8 cellular contexts compared by ENCODE assay signal in genomic region chr2:32627901-32628645, GRCh38. TPM values are rescaled to one million over a fixed set of nuclear protein-coding genes. Genes with fewer than 3 reads are reported as not detected.
A peak's percentile ranks its signal among the peaks of the same experiment; 100 is the strongest.
DNase-seq lines count a peak whose midpoint lies in the region; ATAC-seq and TF ChIP-seq lines count a peak whose summit lies in the region.

Gene TTC27, plus strand, starts transcription at chr2:32628050. Its CDS starts 243 bp downstream, at chr2:32628293.

- H3K27ac ChIP-seq in SK-N-SH (ENCODE audit: low read depth in 2 of 2, low read length in 1 of 2): peak within 1 kb of the TSS in 1 of 2 experiments; percentile 18; a peak in 1 of 4 replicates
- H3K27ac ChIP-seq in testis: peak within 1 kb of the TSS in 1 of 2 donors; percentile 51

- H3K9ac ChIP-seq in SK-N-SH: peak within 1 kb of the TSS; percentile 80

- TF ChIP-seq CTCF in SK-N-SH (IDR thresholded peaks at IDR 0.05): no peak
- peak in 1 of 3 experiments; percentile 13 for TF ChIP-seq CTCF in testis (IDR thresholded peaks at IDR 0.05)

- H3K9me2 ChIP-seq in SK-N-SH: no peaks in the 10 kb centered on the region

- POLR2A ChIA-PET in SK-N-SH (lab: Yijun Ruan, JAX): interaction anchor here (0.5 kb wide), 1 partner anchor 16 kb away, joined by 3 read pairs; no protein-coding TSS in a partner anchor

- no peak; a peak in 1 of 4 replicates for TF ChIP-seq EP300 in SK-N-SH (IDR thresholded peaks at IDR 0.05; ENCODE audit: borderline replicate concordance in 1 of 2, low read depth in 1 of 2, low read length in 1 of 2)

- no peak for TF ChIP-seq POLR2A in testis (IDR thresholded peaks at IDR 0.05)

- CTCF ChIA-PET in SK-N-SH (lab: Yijun Ruan, JAX): interaction anchor here (0.9 kb wide), 1 partner anchor 9 kb away, joined by 4 read pairs; no protein-coding TSS in a partner anchor

- H3K9me3 ChIP-seq in SK-N-SH (no peaks in the 10 kb centered on the region), testis (no peaks in the 10 kb centered on the region)

- no peak for TF ChIP-seq RAD21 in SK-N-SH (IDR thresholded peaks at IDR 0.05; ENCODE audit: low read length)

- H3K4me3 ChIP-seq in SK-N-SH (ENCODE audit: low read depth in 2 of 2, low read length in 1 of 2) (peak within 1 kb of the TSS; percentile 88 to 93), testis (peak within 1 kb of the TSS; percentile 66 to 76)

- H2AFZ ChIP-seq in SK-N-SH (ENCODE audit: low read depth): peak within 1 kb of the TSS; percentile 97

- no peaks in the 10 kb centered on the region for H4K20me1 ChIP-seq in SK-N-SH (ENCODE audit: insufficient read depth)

- ATAC-seq in HG02571 (IDR thresholded peaks at IDR 0.05; ENCODE audit: unreplicated experiment): peak; percentile 100

- DNase-seq in GM04504 (ENCODE audit: low read depth): peak; percentile 86
- DNase-seq in NCI-H1048 (lab: John Stamatoyannopoulos, UW): peak; percentile 81
- DNase-seq in SK-N-SH: peak; percentile 98
- peak; percentile 95 for DNase-seq in activated naive CD4-positive, alpha-beta T cell treated with anti-CD3 and anti-CD28 coated beads, Interleukin-2, amount 50 U/mL, for 16 hours
- peak; percentile 67 for DNase-seq in glomerular endothelial cell (ENCODE audit: extremely low read depth, low read depth, low spot score)
- peak; percentile 93 for DNase-seq in occipital lobe (lab: John Stamatoyannopoulos, UW)
- DNase-seq in testis: peak; percentile 98

- H3K27me3 ChIP-seq in SK-N-SH (ENCODE audit: insufficient read depth) (no peaks in the 10 kb centered on the region), testis (no peaks in the 10 kb centered on the region)

- peaks cover 15 to 16% of the 10 kb centered on the region in 2 experiments for H3K36me3 ChIP-seq in SK-N-SH (replicated peaks in 1 of 2; ENCODE audit: control insufficient read depth in 1 of 2, insufficient read depth in 2 of 2, low read length in 1 of 2)
- no peaks in the 10 kb centered on the region for H3K36me3 ChIP-seq in testis (ENCODE audit: low read depth, missing control alignments)

- H3K79me2 ChIP-seq in SK-N-SH (ENCODE audit: insufficient read depth): peaks cover 22% of the 10 kb centered on the region

- H3F3A ChIP-seq in SK-N-SH (replicated peaks; ENCODE audit: insufficient read depth): peaks cover 33% of the 10 kb centered on the region

- H3K4me2 ChIP-seq in SK-N-SH: peak within 1 kb of the TSS; percentile 86

- intact Hi-C loops in testis (cut with DNase I; ENCODE audit: low total_unique reads): no loop called here

- H3K4me1 ChIP-seq in SK-N-SH (ENCODE audit: control insufficient read depth in 1 of 2, insufficient read depth in 2 of 2, low read depth in 1 of 2, low read length in 1 of 2): peaks cover 10 to 14% of the 10 kb centered on the region in 2 experiments; a peak in 2 of 4 replicates
- peaks cover 6% of the 10 kb centered on the region for H3K4me1 ChIP-seq in testis

- WGBS in SK-N-SH (ENCODE audit: low lambda C conversion rate): under 1% methylated on average over 29 of the region's 36 CpGs
- WGBS in testis, 2 donors: 0 to 1% methylated on average over 36 of the region's 36 CpGs

TF ChIP-seq in SK-N-SH, 30 proteins besides CTCF, POLR2A, EP300 and RAD21 (continues in another document):
- TF ChIP-seq, protein P1, sequence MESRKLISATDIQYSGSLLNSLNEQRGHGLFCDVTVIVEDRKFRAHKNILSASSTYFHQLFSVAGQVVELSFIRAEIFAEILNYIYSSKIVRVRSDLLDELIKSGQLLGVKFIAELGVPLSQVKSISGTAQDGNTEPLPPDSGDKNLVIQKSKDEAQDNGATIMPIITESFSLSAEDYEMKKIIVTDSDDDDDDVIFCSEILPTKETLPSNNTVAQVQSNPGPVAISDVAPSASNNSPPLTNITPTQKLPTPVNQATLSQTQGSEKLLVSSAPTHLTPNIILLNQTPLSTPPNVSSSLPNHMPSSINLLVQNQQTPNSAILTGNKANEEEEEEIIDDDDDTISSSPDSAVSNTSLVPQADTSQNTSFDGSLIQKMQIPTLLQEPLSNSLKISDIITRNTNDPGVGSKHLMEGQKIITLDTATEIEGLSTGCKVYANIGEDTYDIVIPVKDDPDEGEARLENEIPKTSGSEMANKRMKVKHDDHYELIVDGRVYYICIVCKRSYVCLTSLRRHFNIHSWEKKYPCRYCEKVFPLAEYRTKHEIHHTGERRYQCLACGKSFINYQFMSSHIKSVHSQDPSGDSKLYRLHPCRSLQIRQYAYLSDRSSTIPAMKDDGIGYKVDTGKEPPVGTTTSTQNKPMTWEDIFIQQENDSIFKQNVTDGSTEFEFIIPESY (IDR thresholded peaks at IDR 0.05; ENCODE audit: borderline replicate concordance, low read depth): no peak
- TF ChIP-seq, protein P2, sequence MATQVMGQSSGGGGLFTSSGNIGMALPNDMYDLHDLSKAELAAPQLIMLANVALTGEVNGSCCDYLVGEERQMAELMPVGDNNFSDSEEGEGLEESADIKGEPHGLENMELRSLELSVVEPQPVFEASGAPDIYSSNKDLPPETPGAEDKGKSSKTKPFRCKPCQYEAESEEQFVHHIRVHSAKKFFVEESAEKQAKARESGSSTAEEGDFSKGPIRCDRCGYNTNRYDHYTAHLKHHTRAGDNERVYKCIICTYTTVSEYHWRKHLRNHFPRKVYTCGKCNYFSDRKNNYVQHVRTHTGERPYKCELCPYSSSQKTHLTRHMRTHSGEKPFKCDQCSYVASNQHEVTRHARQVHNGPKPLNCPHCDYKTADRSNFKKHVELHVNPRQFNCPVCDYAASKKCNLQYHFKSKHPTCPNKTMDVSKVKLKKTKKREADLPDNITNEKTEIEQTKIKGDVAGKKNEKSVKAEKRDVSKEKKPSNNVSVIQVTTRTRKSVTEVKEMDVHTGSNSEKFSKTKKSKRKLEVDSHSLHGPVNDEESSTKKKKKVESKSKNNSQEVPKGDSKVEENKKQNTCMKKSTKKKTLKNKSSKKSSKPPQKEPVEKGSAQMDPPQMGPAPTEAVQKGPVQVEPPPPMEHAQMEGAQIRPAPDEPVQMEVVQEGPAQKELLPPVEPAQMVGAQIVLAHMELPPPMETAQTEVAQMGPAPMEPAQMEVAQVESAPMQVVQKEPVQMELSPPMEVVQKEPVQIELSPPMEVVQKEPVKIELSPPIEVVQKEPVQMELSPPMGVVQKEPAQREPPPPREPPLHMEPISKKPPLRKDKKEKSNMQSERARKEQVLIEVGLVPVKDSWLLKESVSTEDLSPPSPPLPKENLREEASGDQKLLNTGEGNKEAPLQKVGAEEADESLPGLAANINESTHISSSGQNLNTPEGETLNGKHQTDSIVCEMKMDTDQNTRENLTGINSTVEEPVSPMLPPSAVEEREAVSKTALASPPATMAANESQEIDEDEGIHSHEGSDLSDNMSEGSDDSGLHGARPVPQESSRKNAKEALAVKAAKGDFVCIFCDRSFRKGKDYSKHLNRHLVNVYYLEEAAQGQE (IDR thresholded peaks at IDR 0.05; ENCODE audit: low read depth, low read length): no peak
- TF ChIP-seq ELF1 (IDR thresholded peaks at IDR 0.05): peak; percentile 89
- TF ChIP-seq JUND (IDR thresholded peaks at IDR 0.05): no peak
- TF ChIP-seq USF1 (IDR thresholded peaks at IDR 0.05; ENCODE audit: borderline replicate concordance, low read depth): no peak
- TF ChIP-seq TEAD4 (IDR thresholded peaks at IDR 0.05; ENCODE audit: borderline replicate concordance, insufficient read depth): 0 out of 2 replicates have a peak, but pooled peaks have one; percentile 20
- TF ChIP-seq FOXJ3 (CRISPR knock-in tag; IDR thresholded peaks at IDR 0.05): no peak
- no peak for TF ChIP-seq RXRA (IDR thresholded peaks at IDR 0.05; ENCODE audit: borderline replicate concordance, low read depth)
- peak; percentile 87 for TF ChIP-seq TAF1 (IDR thresholded peaks at IDR 0.05; ENCODE audit: borderline replicate concordance, low read depth, low read length)
- no peak; the same call in 1 of the 2 replicates for TF ChIP-seq TCF12 (IDR thresholded peaks at IDR 0.05)
- TF ChIP-seq NFIC (IDR thresholded peaks at IDR 0.05; ENCODE audit: borderline replicate concordance): peak; percentile 56
- no peak for TF ChIP-seq RCOR1 (IDR thresholded peaks at IDR 0.05; ENCODE audit: low read length)
- TF ChIP-seq, protein P3, sequence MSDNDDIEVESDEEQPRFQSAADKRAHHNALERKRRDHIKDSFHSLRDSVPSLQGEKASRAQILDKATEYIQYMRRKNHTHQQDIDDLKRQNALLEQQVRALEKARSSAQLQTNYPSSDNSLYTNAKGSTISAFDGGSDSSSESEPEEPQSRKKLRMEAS (IDR thresholded peaks at IDR 0.05; ENCODE audit: low read depth): peak; percentile 99
- TF ChIP-seq GATA2 (CRISPR knock-in tag; IDR thresholded peaks at IDR 0.05): no peak
- TF ChIP-seq YY1 (IDR thresholded peaks at IDR 0.05; ENCODE audit: low read depth): peak; percentile 98
- peak; percentile 100 for TF ChIP-seq SIN3A (IDR thresholded peaks at IDR 0.05; ENCODE audit: borderline replicate concordance, low read depth, low read length)
- TF ChIP-seq MXI1 (IDR thresholded peaks at IDR 0.05; ENCODE audit: low read depth, low read length): peak; percentile 100
- TF ChIP-seq SMC3 (IDR thresholded peaks at IDR 0.05; ENCODE audit: low read depth, low read length): no peak
- peak; percentile 61 for TF ChIP-seq GABPA (IDR thresholded peaks at IDR 0.05; ENCODE audit: low read depth)
- TF ChIP-seq, protein P4, sequence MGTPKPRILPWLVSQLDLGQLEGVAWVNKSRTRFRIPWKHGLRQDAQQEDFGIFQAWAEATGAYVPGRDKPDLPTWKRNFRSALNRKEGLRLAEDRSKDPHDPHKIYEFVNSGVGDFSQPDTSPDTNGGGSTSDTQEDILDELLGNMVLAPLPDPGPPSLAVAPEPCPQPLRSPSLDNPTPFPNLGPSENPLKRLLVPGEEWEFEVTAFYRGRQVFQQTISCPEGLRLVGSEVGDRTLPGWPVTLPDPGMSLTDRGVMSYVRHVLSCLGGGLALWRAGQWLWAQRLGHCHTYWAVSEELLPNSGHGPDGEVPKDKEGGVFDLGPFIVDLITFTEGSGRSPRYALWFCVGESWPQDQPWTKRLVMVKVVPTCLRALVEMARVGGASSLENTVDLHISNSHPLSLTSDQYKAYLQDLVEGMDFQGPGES (IDR thresholded peaks at IDR 0.05; ENCODE audit: low read depth, low read length): no peak
- peak; percentile 93 for TF ChIP-seq POLR2AphosphoS5 (IDR thresholded peaks at IDR 0.05; ENCODE audit: low read depth, low read length)

RNA-seq across cellular contexts. Expression of gene TTC27, which starts in this region (rescaled TPM):
- polyA plus RNA-seq in SK-N-SH (2012; rRNA removed) (14.4 and 18.8 TPM in 2 replicates), testis (ENCODE audit: insufficient read depth, low read depth, low replicate concordance) (26.7 TPM)
- 19.7 and 22.7 TPM in 2 replicates for polyA plus RNA-seq in SK-N-SH (2012; cell fraction: cytosol; rRNA removed)
- 8.1 and 16.8 TPM in 2 replicates for polyA plus RNA-seq in SK-N-SH (2012; cell fraction: nucleus; rRNA removed)
- total RNA-seq in glomerular endothelial cell (12.8 and 16.2 TPM in 2 replicates), occipital lobe (29.0 TPM), testis (10 to 100 TPM; 21.6 to 32.9 TPM)
